Comparison of ENCODE assay signal across 8 cellular contexts in the genomic region with DNA sequence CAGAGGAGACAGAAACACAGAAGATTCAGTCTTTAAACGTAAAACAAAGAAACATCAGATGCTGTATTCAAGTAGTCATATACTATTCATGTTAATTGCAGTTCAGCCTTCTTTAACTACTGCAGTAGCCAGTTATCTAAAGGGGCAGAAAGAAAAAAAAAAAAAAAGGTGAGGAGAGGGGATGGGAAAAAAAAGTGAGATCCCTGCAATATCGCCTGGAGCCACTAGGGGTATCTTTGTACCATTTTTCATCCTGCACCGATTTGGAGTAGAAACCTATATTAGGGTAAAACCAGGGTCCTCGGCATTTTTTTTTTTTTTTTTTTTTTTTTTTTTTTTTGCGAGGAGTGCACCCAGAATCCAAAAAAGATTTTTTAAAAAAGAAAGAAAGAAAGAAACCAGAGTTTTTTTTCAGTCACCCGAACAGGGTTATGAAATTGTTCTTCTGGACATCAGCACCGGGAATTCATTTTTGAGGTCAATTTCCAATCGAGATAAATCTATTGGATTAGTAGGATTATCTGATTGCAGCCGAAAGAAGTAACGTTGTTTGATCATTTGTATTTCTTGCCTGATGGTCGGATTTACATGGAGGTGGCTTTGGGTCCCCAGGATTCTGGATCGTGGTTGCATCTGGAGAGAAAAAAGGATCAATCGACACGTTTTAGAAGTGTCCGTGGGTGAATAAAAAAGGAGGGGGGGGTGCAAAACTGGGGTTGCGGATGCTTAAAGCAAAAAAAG.
DNase-seq lines count a peak whose midpoint lies in the region; ATAC-seq, FAIRE-seq and TF ChIP-seq lines count a peak whose summit lies in the region.

No MANE protein-coding gene starts in this region.

- no peak overlapping the region for H3K4me3 Mint-ChIP-seq in effector memory CD8-positive, alpha-beta T cell

- H3K4me1 Mint-ChIP-seq in effector memory CD8-positive, alpha-beta T cell (ENCODE audit: low read depth in 2 of 2) = no peaks in the 10 kb centered on the region

- H3K36me3 ChIP-seq in parathyroid adenoma (ENCODE audit: control insufficient read depth, insufficient read depth, low read length) = no peaks in the 10 kb centered on the region

- no peak overlapping the region for H3K27ac Mint-ChIP-seq in effector memory CD8-positive, alpha-beta T cell

- FAIRE-seq in frontal cortex (lab: Jason Lieb, UNC) = peak; percentile 13

- no peaks in the 10 kb centered on the region for H3K27me3 ChIP-seq in parathyroid adenoma (ENCODE audit: control insufficient read depth, insufficient read depth, low read length)

- no peak overlapping the region for H3K27ac ChIP-seq in parathyroid adenoma

- no peak overlapping the region for H2AFZ ChIP-seq in parathyroid adenoma

- no peak for TF ChIP-seq CTCF in parathyroid adenoma (IDR thresholded peaks at IDR 0.05)

- ATAC-seq in HG03025 (IDR thresholded peaks at IDR 0.05; ENCODE audit: low FRiP score, unreplicated experiment) = peak; percentile 59
- no peak for ATAC-seq in effector memory CD8-positive, alpha-beta T cell (replicated peaks)

- peak overlapping the region; percentile 48 for H3K4me3 ChIP-seq in parathyroid adenoma (ENCODE audit: low read depth, low read length)

- H3K9me3 ChIP-seq in parathyroid adenoma (ENCODE audit: control insufficient read depth, low read length) = no peaks in the 10 kb centered on the region

- H3K79me2 ChIP-seq in parathyroid adenoma = no peaks in the 10 kb centered on the region

- H3K4me1 ChIP-seq in parathyroid adenoma = no peaks in the 10 kb centered on the region

- peaks cover 3 to 8% of the 10 kb centered on the region in 2 donors for H3K9me3 Mint-ChIP-seq in effector memory CD8-positive, alpha-beta T cell

- no peak overlapping the region for H3K9ac ChIP-seq in parathyroid adenoma

- peaks cover 0 to 17% of the 10 kb centered on the region in 2 donors for H3K27me3 Mint-ChIP-seq in effector memory CD8-positive, alpha-beta T cell

- peak overlapping the region; percentile 68 for H3K4me2 ChIP-seq in parathyroid adenoma (ENCODE audit: low read length)

- DNase-seq in DMS 273 treated with DMSO at 0.1 percent for 48 hours (lab: John Stamatoyannopoulos, UW) (peak; percentile 18), SK-N-DZ (ENCODE audit: low spot score) (peak; percentile 87), frontal cortex (ENCODE audit: low spot score in 2 of 2) (peak; percentile 6 to 20), DMS153 treated with DMSO at 0.1 percent for 48 hours (lab: John Stamatoyannopoulos, UW; ENCODE audit: unreplicated experiment) (no peak), SW480 (ENCODE audit: low spot score) (no peak)
- DNase-seq in effector memory CD8-positive, alpha-beta T cell = no peak

- H3K36me3 Mint-ChIP-seq in effector memory CD8-positive, alpha-beta T cell (ENCODE audit: insufficient read depth) = no peaks in the 10 kb centered on the region

Comparison
In these comparisons a context has a peak if more than half of its experiments do, and no peak if none do; other contexts are left out.
1. DNase-seq: peak in DMS 273 treated with DMSO at 0.1 percent for 48 hours (single experiment), SK-N-DZ (single experiment) and frontal cortex (2 of 2); none in DMS153 treated with DMSO at 0.1 percent for 48 hours (single experiment), SW480 (single experiment) and effector memory CD8-positive, alpha-beta T cell (0 of 3).